8 cellular contexts compared by ENCODE assay signal in the genomic region with DNA sequence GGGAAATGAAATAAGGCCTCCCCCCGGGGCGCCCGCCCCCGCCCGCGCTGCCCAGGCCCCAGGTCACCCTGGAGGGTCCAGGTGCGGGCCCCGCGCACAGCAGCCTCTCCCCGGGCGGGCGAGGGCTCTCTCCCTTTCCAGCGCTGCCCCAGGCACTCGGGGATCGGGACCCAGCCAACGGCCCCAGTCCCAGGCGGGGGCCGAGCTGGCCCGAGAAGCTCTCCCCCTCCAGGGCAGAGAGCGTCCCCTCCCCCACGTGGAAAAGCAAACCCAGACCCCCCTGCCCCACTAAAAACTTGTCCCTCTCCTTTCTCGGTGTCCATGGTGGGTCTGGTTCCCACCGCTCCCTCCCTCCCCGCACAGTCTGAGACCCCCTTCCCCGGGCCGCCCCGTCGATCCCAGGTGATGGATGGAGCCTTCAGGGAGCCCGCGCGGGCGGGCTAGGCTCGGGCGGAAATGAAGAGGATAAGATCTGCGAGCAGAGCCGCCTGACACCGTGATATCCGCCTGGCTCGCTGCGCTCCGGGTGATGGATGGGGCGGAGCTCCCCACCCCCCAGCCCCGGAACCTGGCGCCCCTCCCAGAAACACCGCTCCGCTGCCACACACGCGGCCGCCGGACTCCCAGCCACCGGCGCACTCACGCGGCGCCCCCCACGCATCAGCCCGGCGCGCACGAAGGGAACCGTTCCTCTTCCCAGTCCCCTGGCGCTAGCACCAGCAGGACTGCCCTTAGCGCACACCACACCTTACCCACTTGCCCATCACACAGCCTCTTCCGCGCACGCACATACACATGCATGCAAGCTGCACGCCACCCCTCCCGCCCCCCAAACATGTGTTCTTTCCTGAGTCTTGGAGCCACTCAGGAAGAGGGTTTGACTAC.
DNase-seq lines count a peak whose midpoint lies in the region; TF ChIP-seq lines count a peak whose summit lies in the region.

No MANE protein-coding gene starts in this region.

- peaks cover 10% of the 10 kb centered on the region for H3K4me1 ChIP-seq in PC-9 (replicated peaks; ENCODE audit: insufficient read depth)
- peaks cover 0 to 16% of the 10 kb centered on the region in 2 donors for H3K4me1 ChIP-seq in right atrium auricular region
- H3K4me1 ChIP-seq in skeletal muscle tissue (ENCODE audit: control insufficient read depth in 3 of 3, insufficient read depth in 3 of 3, low read length in 3 of 3), result peaks cover 0 to 3% (median 2%) of the 10 kb centered on the region in 3 donors

- no peaks in the 10 kb centered on the region for H3K36me3 ChIP-seq in PC-9 (ENCODE audit: low read depth)
- H3K36me3 ChIP-seq in right atrium auricular region, result no peaks in the 10 kb centered on the region
- H3K36me3 ChIP-seq in skeletal muscle tissue (ENCODE audit: control insufficient read depth in 3 of 3, insufficient read depth in 3 of 3, low read length in 3 of 3), result no peaks in the 10 kb centered on the region

- H3K4me3 ChIP-seq in GM12864 (ENCODE audit: low read depth, low read length), result peak overlapping the region; percentile 79
- peak overlapping the region; percentile 89 for H3K4me3 ChIP-seq in PC-9
- H3K4me3 ChIP-seq in right atrium auricular region, result peak overlapping the region; percentile 49 to 71
- H3K4me3 ChIP-seq in skeletal muscle tissue (ENCODE audit: low read length in 3 of 3), result peak overlapping the region in 2 of 3 donors; percentile 35 to 40

- no peaks in the 10 kb centered on the region for H3K4me1 Mint-ChIP-seq in HFFc6 (ENCODE audit: low read depth)

- BruUV-seq in PC-9 (replicated peaks; lab: Mats Ljungman, UMichigan), result no TSS peak

- H3K4me2 ChIP-seq in PC-9, result peak overlapping the region; percentile 85

- peaks cover 12% of the 10 kb centered on the region; the same call in 1 of the 2 replicates for H3F3A ChIP-seq in PC-9 (ENCODE audit: insufficient read depth, low read depth)

- H3K27ac ChIP-seq in PC-9, result no peak overlapping the region
- peak overlapping the region; percentile 72 to 76 for H3K27ac ChIP-seq in right atrium auricular region
- peak overlapping the region; percentile 7 for H3K27ac ChIP-seq in skeletal muscle tissue (ENCODE audit: low read depth, low read length)

- TF ChIP-seq CTCF in GM12864 (IDR thresholded peaks at IDR 0.05; ENCODE audit: low read depth, low read length, missing control alignments), result no peak
- no peak for TF ChIP-seq CTCF in HFFc6 (IDR thresholded peaks at IDR 0.05)
- no peak for TF ChIP-seq CTCF in PC-9 (conservative IDR thresholded peaks at IDR 0.05)
- TF ChIP-seq CTCF in right atrium auricular region (IDR thresholded peaks at IDR 0.05), result no peak

- no peak overlapping the region for H3K27ac Mint-ChIP-seq in HFFc6

- 0 out of 2 replicates have a peak, but pooled peaks cover 5% of the 10 kb centered on the region for H3K36me3 Mint-ChIP-seq in HFFc6 (ENCODE audit: low read depth)

- H3K9me3 ChIP-seq in PC-9 (ENCODE audit: insufficient read depth, low read depth), result no peaks in the 10 kb centered on the region
- no peaks in the 10 kb centered on the region for H3K9me3 ChIP-seq in right atrium auricular region
- no peaks in the 10 kb centered on the region for H3K9me3 ChIP-seq in skeletal muscle tissue (ENCODE audit: control insufficient read depth in 3 of 3, low read length in 3 of 3)

- no peaks in the 10 kb centered on the region for H3K79me2 ChIP-seq in PC-9 (ENCODE audit: low read depth)

- H3K9me3 Mint-ChIP-seq in HFFc6, result no peaks in the 10 kb centered on the region

- H4K20me1 ChIP-seq in PC-9 (ENCODE audit: insufficient read depth), result no peaks in the 10 kb centered on the region

- H3K4me3 Mint-ChIP-seq in HFFc6, result peak overlapping the region; percentile 17

- H3K9ac ChIP-seq in skeletal muscle tissue (ENCODE audit: low read depth in 1 of 3, low read length in 3 of 3), result no peak overlapping the region

- H3K27me3 ChIP-seq in PC-9 (ENCODE audit: insufficient read depth, low read depth) (no peaks in the 10 kb centered on the region), right atrium auricular region (no peaks in the 10 kb centered on the region), skeletal muscle tissue (ENCODE audit: control insufficient read depth in 3 of 3, insufficient read depth in 3 of 3, low read length in 3 of 3) (peaks cover 28 to 39% (median 32%) of the 10 kb centered on the region in 3 donors)

- POLR2A ChIA-PET in PC-9 (lab: Charles Lee; ENCODE audit: unreplicated experiment), result no interaction called here

- peak overlapping the region; percentile 90 for H2AFZ ChIP-seq in PC-9

- H3K9me2 ChIP-seq in PC-9 (ENCODE audit: insufficient read depth), result no peaks in the 10 kb centered on the region

- peaks cover 28% of the 10 kb centered on the region for H3K27me3 Mint-ChIP-seq in HFFc6 (ENCODE audit: insufficient read depth)

- intact Hi-C loops in PC-9 (cut with micrococcal nuclease; ENCODE audit: unreplicated experiment), result no loop called here

- DNase-seq in GM12864 (ENCODE audit: low read depth), result no peak
- DNase-seq in HFFc6, result no peak
- DNase-seq in PC-9, result no peak
- peak; percentile 74 for DNase-seq in activated naive CD4-positive, alpha-beta T cell treated with Interleukin-2 at 50 U/mL for 16 hours
- DNase-seq in right atrium auricular region (ENCODE audit: low spot score), result no peak
- DNase-seq in GF-D8 (lab: John Stamatoyannopoulos, UW), result no peak
- DNase-seq in HuH-7.5 (ENCODE audit: low spot score), result no peak

- CTCF ChIA-PET in PC-9 (lab: Charles Lee), result no interaction called here

Comparison
In these comparisons a context has a peak if more than half of its experiments do, and no peak if none do; other contexts are left out.
1. H3K4me3 ChIP-seq: peak in every context shown above with its lines; median percentile 89 in PC-9; 79 in GM12864; 60 in right atrium auricular region; 38 in skeletal muscle tissue.